18 cellular contexts compared by ENCODE assay signal in genomic region chr12:91922139-91922538, GRCh38.
A peak's percentile ranks its signal among the peaks of the same experiment; 100 is the strongest.
DNase-seq lines count a peak whose midpoint lies in the region; ATAC-seq, FAIRE-seq and TF ChIP-seq lines count a peak whose summit lies in the region.
"Had no signal": no experiment of that assay in that cellular context is flagged by ENCODE, and none has a peak within 500 bp of the region (broad histone marks: within the 10 kb centered on the region; RNA-seq: fewer than 3 reads in every experiment).

No MANE protein-coding gene starts in this region.

- FAIRE-seq in bronchial epithelial cell (lab: Jason Lieb, UNC), result no peak
- FAIRE-seq: H54 had no signal

- POLR2A ChIA-PET in HEK293T (lab: Yijun Ruan, JAX), result interaction anchor here (3.1 kb wide), 1 partner anchor 223 kb away, joined by 9 read pairs; the partner anchor contains the start of gene BTG1

- no peaks in the 10 kb centered on the region for H3K27me3 Mint-ChIP-seq in activated T-cell treated with anti-CD3 and anti-CD28 coated beads, Interleukin-2, amount 50 U/mL, for 72 hours (ENCODE audit: low read depth)
- H3K27me3 Mint-ChIP-seq: CD4-positive, alpha-beta memory T cell had no signal

- no peak overlapping the region for H3K4me3 Mint-ChIP-seq in activated T-cell treated with anti-CD3 and anti-CD28 coated beads, Interleukin-2, amount 50 U/mL, for 72 hours
- H3K4me3 Mint-ChIP-seq in stimulated activated effector memory CD8-positive, alpha-beta T cell treated with anti-CD3 and anti-CD28 coated beads, Interleukin-12 subunit alpha, Interleukin-12 subunit beta, amount 100 ng/mL, for 72 hours, result no peak overlapping the region
- H3K4me3 Mint-ChIP-seq: CD4-positive, alpha-beta memory T cell; HFFc6 had no signal

- DNase-seq in activated T-cell treated with anti-CD3 and anti-CD28 coated beads, Interleukin-2, amount 50 U/mL, for 72 hours, result no peak
- DNase-seq in activated T-cell treated with anti-CD3 and anti-CD28 coated beads, Interleukin-2, amount 50 U/mL, for 48 hours, result no peak
- DNase-seq in bronchial epithelial cell (ENCODE audit: low read depth) (peak; percentile 8), left kidney (ENCODE audit: low read depth, low spot score) (peak; percentile 3), HEK293T (ENCODE audit: extremely low spot score) (no peak), SIG-M5 treated with dmso at 0.1 percent for 504 hours (lab: John Stamatoyannopoulos, UW; ENCODE audit: unreplicated experiment) (no peak), NCI-H2196 (lab: John Stamatoyannopoulos, UW; ENCODE audit: unreplicated experiment) (no peak)
- no peak for DNase-seq in stimulated activated effector memory CD8-positive, alpha-beta T cell treated with anti-CD3 and anti-CD28 coated beads, Interleukin-12 subunit alpha, Interleukin-12 subunit beta, amount 100 ng/mL, for 72 hours (ENCODE audit: low spot score in 2 of 2)
- DNase-seq: Calu3; CD4-positive, alpha-beta memory T cell; HFFc6; Karpas-422; NCI-H1092; NCI-H146; NCI-H2029 treated with DMSO at 0.1 percent for 48 hours had no signal

- peak overlapping the region; percentile 34 for H3K27ac Mint-ChIP-seq in activated T-cell treated with anti-CD3 and anti-CD28 coated beads, Interleukin-2, amount 50 U/mL, for 72 hours
- peak overlapping the region; percentile 58 for H3K27ac Mint-ChIP-seq in stimulated activated effector memory CD8-positive, alpha-beta T cell treated with anti-CD3 and anti-CD28 coated beads, Interleukin-12 subunit alpha, Interleukin-12 subunit beta, amount 100 ng/mL, for 72 hours
- H3K27ac Mint-ChIP-seq: HFFc6 had no signal

- TF ChIP-seq CTCF in bronchial epithelial cell (IDR thresholded peaks at IDR 0.05; ENCODE audit: insufficient read depth, low read length, severe bottlenecking), result no peak

- CTCF ChIA-PET in HEK293T (lab: Yijun Ruan, JAX), result no interaction called here

- ATAC-seq in activated T-cell treated with anti-CD3 and anti-CD28 coated beads, Interleukin-2, amount 50 U/mL, for 72 hours (replicated peaks in 1 of 2), result no peak
- no peak for ATAC-seq in stimulated activated effector memory CD8-positive, alpha-beta T cell treated with anti-CD3 and anti-CD28 coated beads, Interleukin-12 subunit alpha, Interleukin-12 subunit beta, amount 100 ng/mL, for 72 hours
- ATAC-seq: Panc1 had no signal

- H3K4me3 ChIP-seq in bronchial epithelial cell (ENCODE audit: low read depth, low read length), result no peak overlapping the region
- H3K4me3 ChIP-seq: BLaER1 had no signal

- no peaks in the 10 kb centered on the region for H3K9me3 Mint-ChIP-seq in activated T-cell treated with anti-CD3 and anti-CD28 coated beads, Interleukin-2, amount 50 U/mL, for 72 hours
- no peaks in the 10 kb centered on the region for H3K9me3 Mint-ChIP-seq in stimulated activated effector memory CD8-positive, alpha-beta T cell treated with anti-CD3 and anti-CD28 coated beads, Interleukin-12 subunit alpha, Interleukin-12 subunit beta, amount 100 ng/mL, for 72 hours
- H3K9me3 Mint-ChIP-seq: HFFc6 had no signal

- H3K4me1 Mint-ChIP-seq in activated T-cell treated with anti-CD3 and anti-CD28 coated beads, Interleukin-2, amount 50 U/mL, for 72 hours (ENCODE audit: low read depth), result peaks cover 29% of the 10 kb centered on the region
- peaks cover 16% of the 10 kb centered on the region for H3K4me1 Mint-ChIP-seq in stimulated activated effector memory CD8-positive, alpha-beta T cell treated with anti-CD3 and anti-CD28 coated beads, Interleukin-12 subunit alpha, Interleukin-12 subunit beta, amount 100 ng/mL, for 72 hours

- H3K36me3 ChIP-seq in bronchial epithelial cell (ENCODE audit: control insufficient read depth, insufficient read depth, low read length), result no peaks in the 10 kb centered on the region
- H3K36me3 ChIP-seq: BLaER1 had no signal

- no peaks in the 10 kb centered on the region for H3K27me3 ChIP-seq in bronchial epithelial cell (ENCODE audit: control insufficient read depth, insufficient read depth, low read length)
- H3K27me3 ChIP-seq: BLaER1 had no signal

- peaks cover 0 to 2% of the 10 kb centered on the region in 2 donors for H3K36me3 Mint-ChIP-seq in activated T-cell treated with anti-CD3 and anti-CD28 coated beads, Interleukin-2, amount 50 U/mL, for 72 hours (ENCODE audit: insufficient read depth in 2 of 2)
- no peaks in the 10 kb centered on the region for H3K36me3 Mint-ChIP-seq in stimulated activated effector memory CD8-positive, alpha-beta T cell treated with anti-CD3 and anti-CD28 coated beads, Interleukin-12 subunit alpha, Interleukin-12 subunit beta, amount 100 ng/mL, for 72 hours

TF ChIP-seq in HEK293T, 16 proteins besides CTCF, POLR2A, EP300 and RAD21:
- TF ChIP-seq SP1 (IDR thresholded peaks at IDR 0.05) (no peak), ZNF384 (IDR thresholded peaks at IDR 0.05) (no peak), HDGF (IDR thresholded peaks at IDR 0.05; ENCODE audit: borderline replicate concordance) (no peak), CTBP1 (IDR thresholded peaks at IDR 0.05; ENCODE audit: borderline replicate concordance) (no peak), FOXM1 (IDR thresholded peaks at IDR 0.05; ENCODE audit: borderline replicate concordance) (no peak), FOXA1 (IDR thresholded peaks at IDR 0.05) (no peak), PKNOX1 (IDR thresholded peaks at IDR 0.05) (no peak), NFRKB (IDR thresholded peaks at IDR 0.05) (no peak), BHLHE40 (IDR thresholded peaks at IDR 0.05; ENCODE audit: borderline replicate concordance) (no peak), LEF1 (IDR thresholded peaks at IDR 0.05; ENCODE audit: borderline replicate concordance) (no peak), TARDBP (IDR thresholded peaks at IDR 0.05) (no peak), L3MBTL2 (conservative IDR thresholded peaks at IDR 0.05) (no peak), ELF4 (IDR thresholded peaks at IDR 0.05) (no peak), SUZ12 (IDR thresholded peaks at IDR 0.05) (no peak), ARNT (IDR thresholded peaks at IDR 0.05) (no peak), FOXK2 (IDR thresholded peaks at IDR 0.05) (no peak)

Comparison
In these comparisons a context has a peak if more than half of its experiments do, and no peak if none do; other contexts are left out.
1. DNase-seq: peak in bronchial epithelial cell (single experiment) and left kidney (single experiment); none in activated T-cell treated with anti-CD3 and anti-CD28 coated beads, Interleukin-2, amount 50 U/mL, for 72 hours (0 of 2), activated T-cell treated with anti-CD3 and anti-CD28 coated beads, Interleukin-2, amount 50 U/mL, for 48 hours (0 of 2), stimulated activated effector memory CD8-positive, alpha-beta T cell treated with anti-CD3 and anti-CD28 coated beads, Interleukin-12 subunit alpha, Interleukin-12 subunit beta, amount 100 ng/mL, for 72 hours (0 of 2), HEK293T (single experiment), SIG-M5 treated with dmso at 0.1 percent for 504 hours (single experiment) and NCI-H2196 (single experiment).